In the genomic region with DNA sequence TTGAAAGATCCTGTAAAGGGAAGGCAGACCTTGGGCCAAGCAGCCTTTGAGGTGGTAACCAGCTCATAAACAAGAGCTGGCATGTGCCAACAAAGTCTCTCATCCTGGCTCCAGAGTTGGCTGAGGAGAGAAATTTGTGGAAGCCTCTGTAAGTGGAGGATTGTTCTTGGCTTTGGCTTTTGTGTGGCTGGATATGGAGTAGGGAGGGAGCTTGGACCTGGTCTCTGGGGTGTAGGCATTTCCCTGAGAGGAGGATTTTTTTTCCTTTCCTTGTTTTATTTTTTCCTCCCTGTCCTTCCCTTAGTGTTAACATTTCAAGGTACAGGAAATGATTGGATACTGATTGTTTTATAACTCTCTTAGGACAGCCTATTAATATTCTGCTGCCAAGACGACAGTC, we compare ENCODE assay signal across 10 cellular contexts.
A peak's percentile ranks its signal among the peaks of the same experiment; 100 is the strongest.
DNase-seq lines count a peak whose midpoint lies in the region; ATAC-seq and TF ChIP-seq lines count a peak whose summit lies in the region.
"Had no signal": no experiment of that assay in that cellular context is flagged by ENCODE, and none has a peak within 500 bp of the region (broad histone marks: within the 10 kb centered on the region; RNA-seq: fewer than 3 reads in every experiment).

No MANE protein-coding gene starts in this region.

- H3K4me2 ChIP-seq in Karpas-422 (ENCODE audit: low read depth, low read length, poor library complexity, severe bottlenecking): no peak overlapping the region

- no peaks in the 10 kb centered on the region for H3K27me3 Mint-ChIP-seq in chondrocyte (ENCODE audit: low read depth)

- H3K79me2 ChIP-seq in Karpas-422 (ENCODE audit: low read length): peaks cover 96% of the 10 kb centered on the region

- H3K9me3 Mint-ChIP-seq in chondrocyte (ENCODE audit: low read depth): no peaks in the 10 kb centered on the region

- peaks cover 39% of the 10 kb centered on the region for H3K4me1 ChIP-seq in Karpas-422 (ENCODE audit: low read length)
- H3K4me1 ChIP-seq in body of pancreas: peaks cover 46% of the 10 kb centered on the region
- H3K4me1 ChIP-seq in suprapubic skin: peaks cover 36% of the 10 kb centered on the region

- no peak for DNase-seq in Karpas-422
- DNase-seq in body of pancreas: peak in 2 of 4 donors; percentile 18
- DNase-seq in suprapubic skin (ENCODE audit: low spot score in 2 of 2): no peak
- DNase-seq in effector CD8-positive, alpha-beta T cell (lab: John Stamatoyannopoulos, UW): no peak
- no peak for DNase-seq in chondrocyte (ENCODE audit: low spot score)
- DNase-seq: activated naive CD4-positive, alpha-beta T cell treated with Interleukin-2 at 50 U/mL for 16 hours; KG1 had no signal

- intact Hi-C loops in body of pancreas (cut with DNase I): no loop called here

- no peaks in the 10 kb centered on the region; the same call in none of the 2 replicates for H3K36me3 ChIP-seq in Karpas-422 (ENCODE audit: insufficient read depth, low read length)
- no peaks in the 10 kb centered on the region for H3K36me3 ChIP-seq in body of pancreas (replicated peaks in 1 of 2; ENCODE audit: insufficient read depth in 1 of 2, low read depth in 2 of 2)
- no peaks in the 10 kb centered on the region for H3K36me3 ChIP-seq in suprapubic skin

- H3K4me3 ChIP-seq in Karpas-422 (ENCODE audit: low read length) (no peak overlapping the region), body of pancreas (no peak overlapping the region), suprapubic skin (peak overlapping the region; percentile 3)

- no peak overlapping the region for H3K27ac Mint-ChIP-seq in chondrocyte (ENCODE audit: unreplicated experiment)

- H3K27me3 ChIP-seq in Karpas-422 (ENCODE audit: low read length): no peaks in the 10 kb centered on the region
- no peaks in the 10 kb centered on the region for H3K27me3 ChIP-seq in body of pancreas
- no peaks in the 10 kb centered on the region for H3K27me3 ChIP-seq in layer of hippocampus (ENCODE audit: control insufficient read depth, insufficient read depth, low read length)
- no peaks in the 10 kb centered on the region for H3K27me3 ChIP-seq in suprapubic skin

- no peak overlapping the region for H3K9ac ChIP-seq in Karpas-422 (ENCODE audit: low read length)

- H2AFZ ChIP-seq in Karpas-422 (ENCODE audit: low read length): no peak overlapping the region

- H3K4me3 Mint-ChIP-seq in chondrocyte (ENCODE audit: unreplicated experiment): no peak overlapping the region

- peaks cover 1% of the 10 kb centered on the region for H3K36me3 Mint-ChIP-seq in chondrocyte (ENCODE audit: low read depth)

- H3K9me2 ChIP-seq in Karpas-422 (replicated peaks; ENCODE audit: insufficient read depth, low read length): no peaks in the 10 kb centered on the region

- TF ChIP-seq POLR2A in body of pancreas (IDR thresholded peaks at IDR 0.05) (no peak), suprapubic skin (IDR thresholded peaks at IDR 0.05) (no peak)

- TF ChIP-seq CTCF in body of pancreas (IDR thresholded peaks at IDR 0.05) (no peak), suprapubic skin (IDR thresholded peaks at IDR 0.05) (no peak), chondrocyte (IDR thresholded peaks at IDR 0.05) (no peak)

- H3K27ac ChIP-seq in Karpas-422 (ENCODE audit: low read length) (peak overlapping the region; percentile 60), body of pancreas (peak overlapping the region; percentile 61 to 87 (median 70)), layer of hippocampus (ENCODE audit: low read depth, low read length) (peak overlapping the region; percentile 83), suprapubic skin (peak overlapping the region; percentile 60)

- WGBS in body of pancreas, 2 donors: 12 to 14% methylated on average over 1 of the region's 1 CpG
- 52% methylated on average over 1 of the region's 1 CpG for WGBS in suprapubic skin

- H4K20me1 ChIP-seq in Karpas-422 (ENCODE audit: insufficient read depth, low read depth, low read length): no peaks in the 10 kb centered on the region

- H3K9me3 ChIP-seq in Karpas-422 (ENCODE audit: low read length) (no peaks in the 10 kb centered on the region), body of pancreas (no peaks in the 10 kb centered on the region), suprapubic skin (no peaks in the 10 kb centered on the region)

- TF ChIP-seq EP300 in suprapubic skin (IDR thresholded peaks at IDR 0.05): no peak

- ATAC-seq in body of pancreas (peak; percentile 47), HG03095 (IDR thresholded peaks at IDR 0.05; ENCODE audit: unreplicated experiment) (no peak), GM18519 (IDR thresholded peaks at IDR 0.05; ENCODE audit: low FRiP score, unreplicated experiment) (no peak)

- H3K4me1 Mint-ChIP-seq in chondrocyte (ENCODE audit: low read depth): peaks cover 28% of the 10 kb centered on the region
